In genomic region chr10:23081891-23082290, GRCh38 we compare ENCODE assay signal across 11 cellular contexts. TPM values are rescaled to one million over a fixed set of nuclear protein-coding genes. Genes with fewer than 3 reads are reported as not detected.
A peak's percentile ranks its signal among the peaks of the same experiment; 100 is the strongest.
DNase-seq lines count a peak whose midpoint lies in the region; ATAC-seq, FAIRE-seq and TF ChIP-seq lines count a peak whose summit lies in the region.
"Had no signal": no experiment of that assay in that cellular context is flagged by ENCODE, and none has a peak within 500 bp of the region (broad histone marks: within the 10 kb centered on the region; RNA-seq: fewer than 3 reads in every experiment).

No MANE protein-coding gene starts in this region.

- no peak overlapping the region for H3K4me3 Mint-ChIP-seq in activated CD8-positive, alpha-beta T cell treated with anti-CD3 and anti-CD28 coated beads for 36 hours
- H3K4me3 Mint-ChIP-seq: activated T-cell treated with anti-CD3 and anti-CD28 coated beads, Interleukin-2, amount 50 U/mL, for 72 hours; natural killer cell had no signal

- no peaks in the 10 kb centered on the region for H3K9me3 ChIP-seq in Panc1 (ENCODE audit: control insufficient read depth, insufficient read depth, low read depth, low read length)
- H3K9me3 ChIP-seq in fibroblast of lung (ENCODE audit: control insufficient read depth, insufficient read depth, low read depth, low read length) = no peaks in the 10 kb centered on the region
- H3K9me3 ChIP-seq in suprapubic skin = no peaks in the 10 kb centered on the region
- no peaks in the 10 kb centered on the region for H3K9me3 ChIP-seq in testis
- H3K9me3 ChIP-seq: SJSA1 had no signal

- no peaks in the 10 kb centered on the region for H4K20me1 ChIP-seq in fibroblast of lung (ENCODE audit: control insufficient read depth, extremely low read depth, insufficient read depth, low read length)

- no peak for ATAC-seq in Panc1
- ATAC-seq in activated CD8-positive, alpha-beta T cell treated with anti-CD3 and anti-CD28 coated beads for 36 hours = no peak
- ATAC-seq: activated T-cell treated with anti-CD3 and anti-CD28 coated beads, Interleukin-2, amount 50 U/mL, for 72 hours; natural killer cell had no signal

- H3K36me3 ChIP-seq in Panc1 (ENCODE audit: control insufficient read depth, insufficient read depth, low read length) = no peaks in the 10 kb centered on the region
- H3K36me3 ChIP-seq in fibroblast of lung (ENCODE audit: control insufficient read depth, insufficient read depth, low read length) = no peaks in the 10 kb centered on the region
- no peaks in the 10 kb centered on the region for H3K36me3 ChIP-seq in suprapubic skin
- H3K36me3 ChIP-seq in testis (ENCODE audit: low read depth, missing control alignments) = no peaks in the 10 kb centered on the region
- H3K36me3 ChIP-seq: SJSA1 had no signal

- TF ChIP-seq EP300 in suprapubic skin (IDR thresholded peaks at IDR 0.05) = no peak

- 79% methylated on average over 4 of the region's 4 CpGs for WGBS in suprapubic skin
- 91 to 95% methylated on average over 4 of the region's 4 CpGs for WGBS in testis, 2 donors

- POLR2A ChIA-PET in Panc1 (lab: Charles Lee) = no interaction called here
- POLR2A ChIA-PET in activated CD8-positive, alpha-beta T cell treated with anti-CD3 and anti-CD28 coated beads for 36 hours (lab: Charles Lee) = interaction anchor here (1.0 kb wide), 1 partner anchor 68 kb away, joined by 4 read pairs; no protein-coding TSS in a partner anchor

- in situ Hi-C loops in Panc1 (cut with HindIII; ENCODE audit: low pct_unique_long_range_greater_than_20kb, low sequenced_read_pairs) = no loop called here

- H3K4me3 ChIP-seq in Panc1 (ENCODE audit: low read depth in 2 of 2, low read length in 2 of 2) (no peak overlapping the region), fibroblast of lung (replicated peaks in 1 of 4; ENCODE audit: control extremely low read depth in 1 of 4, insufficient read depth in 1 of 4, low read depth in 3 of 4, low read length in 4 of 4) (no peak overlapping the region), suprapubic skin (no peak overlapping the region), testis (no peak overlapping the region)
- H3K4me3 ChIP-seq: SJSA1 had no signal

- no peaks in the 10 kb centered on the region for H3K36me3 Mint-ChIP-seq in activated CD8-positive, alpha-beta T cell treated with anti-CD3 and anti-CD28 coated beads for 36 hours (ENCODE audit: low read depth)
- H3K36me3 Mint-ChIP-seq: natural killer cell had no signal

- CTCF ChIA-PET in Panc1 (lab: Charles Lee) = interaction anchor here (0.7 kb wide), 1 partner anchor 38 kb away, joined by 3 read pairs; no protein-coding TSS in a partner anchor
- CTCF ChIA-PET in activated CD8-positive, alpha-beta T cell treated with anti-CD3 and anti-CD28 coated beads for 36 hours (lab: Charles Lee) = interaction anchor here (1.9 kb wide), 1 partner anchor 9 kb away, joined by 5 read pairs; no protein-coding TSS in a partner anchor

- no peaks in the 10 kb centered on the region for H3K4me1 Mint-ChIP-seq in activated CD8-positive, alpha-beta T cell treated with anti-CD3 and anti-CD28 coated beads for 36 hours (ENCODE audit: low read depth)
- H3K4me1 Mint-ChIP-seq: natural killer cell had no signal

- no peak overlapping the region for H3K27ac Mint-ChIP-seq in activated CD8-positive, alpha-beta T cell treated with anti-CD3 and anti-CD28 coated beads for 36 hours
- H3K27ac Mint-ChIP-seq: activated T-cell treated with anti-CD3 and anti-CD28 coated beads, Interleukin-2, amount 50 U/mL, for 72 hours; natural killer cell had no signal

- TF ChIP-seq CTCF in 22Rv1 (IDR thresholded peaks at IDR 0.05) = peak; percentile 74
- peak; percentile 48 for TF ChIP-seq CTCF in Panc1 (IDR thresholded peaks at IDR 0.05)
- peak; percentile 13 to 35 for TF ChIP-seq CTCF in fibroblast of lung (conservative IDR thresholded peaks at IDR 0.05 in 1 of 2, IDR thresholded peaks at IDR 0.05 in 1 of 2; ENCODE audit: low read depth in 1 of 2, low read length in 2 of 2)
- no peak for TF ChIP-seq CTCF in suprapubic skin (IDR thresholded peaks at IDR 0.05)
- TF ChIP-seq CTCF in activated CD8-positive, alpha-beta T cell treated with anti-CD3 and anti-CD28 coated beads for 36 hours (IDR thresholded peaks at IDR 0.05) = no peak
- TF ChIP-seq CTCF in testis (IDR thresholded peaks at IDR 0.05) = peak in 1 of 3 experiments; percentile 13

- H3K27ac ChIP-seq in 22Rv1 = peak overlapping the region; percentile 63
- H3K27ac ChIP-seq in Panc1 (ENCODE audit: low read length) = no peak overlapping the region
- H3K27ac ChIP-seq in fibroblast of lung (ENCODE audit: insufficient read depth, low read length) = no peak overlapping the region
- H3K27ac ChIP-seq in suprapubic skin = no peak overlapping the region
- H3K27ac ChIP-seq in testis = no peak overlapping the region
- H3K27ac ChIP-seq: SJSA1 had no signal

- no peak for TF ChIP-seq POLR2A in suprapubic skin (IDR thresholded peaks at IDR 0.05)
- no peak for TF ChIP-seq POLR2A in testis (IDR thresholded peaks at IDR 0.05)

- no peak overlapping the region for H2AFZ ChIP-seq in fibroblast of lung (ENCODE audit: low read length)

- H3K79me2 ChIP-seq in fibroblast of lung (ENCODE audit: control insufficient read depth, insufficient read depth, low read length) = no peaks in the 10 kb centered on the region

- peak; percentile 31 for FAIRE-seq in GM18507 (lab: Jason Lieb, UNC)

- no peak overlapping the region for H3K9ac ChIP-seq in fibroblast of lung (ENCODE audit: insufficient read depth, low read length)

- no peaks in the 10 kb centered on the region for H3K9me3 Mint-ChIP-seq in activated CD8-positive, alpha-beta T cell treated with anti-CD3 and anti-CD28 coated beads for 36 hours

- intact Hi-C loops in Panc1 (cut with micrococcal nuclease; ENCODE audit: unreplicated experiment) (no loop called here), testis (cut with DNase I; ENCODE audit: low total_unique reads) (no loop called here)
- intact Hi-C loops in activated CD8-positive, alpha-beta T cell treated with anti-CD3 and anti-CD28 coated beads for 36 hours (cut with micrococcal nuclease) = no loop called here

- no peak overlapping the region for H3K4me2 ChIP-seq in fibroblast of lung (ENCODE audit: extremely low read depth, insufficient read depth, low read length)

- BruUV-seq in Panc1 (replicated peaks; lab: Mats Ljungman, UMichigan) = no TSS peak

- peaks cover 33% of the 10 kb centered on the region for H3K27me3 Mint-ChIP-seq in activated CD8-positive, alpha-beta T cell treated with anti-CD3 and anti-CD28 coated beads for 36 hours

- no peaks in the 10 kb centered on the region for H3K4me1 ChIP-seq in Panc1 (ENCODE audit: control insufficient read depth, insufficient read depth, low read length)
- no peaks in the 10 kb centered on the region for H3K4me1 ChIP-seq in fibroblast of lung (ENCODE audit: control insufficient read depth, extremely low read depth, insufficient read depth, low read length)
- peaks cover 9% of the 10 kb centered on the region for H3K4me1 ChIP-seq in suprapubic skin
- no peaks in the 10 kb centered on the region for H3K4me1 ChIP-seq in testis
- H3K4me1 ChIP-seq: SJSA1 had no signal

- H3K27me3 ChIP-seq in Panc1 (ENCODE audit: control insufficient read depth, insufficient read depth, low read length) (peaks cover 4% of the 10 kb centered on the region), fibroblast of lung (ENCODE audit: control insufficient read depth, insufficient read depth, low read length) (peaks cover 9% of the 10 kb centered on the region), suprapubic skin (peaks cover 9% of the 10 kb centered on the region), testis (no peaks in the 10 kb centered on the region)

- DNase-seq in GM18507 (ENCODE audit: extremely low spot score, insufficient read length, low read depth) = no peak
- no peak for DNase-seq in Panc1 (ENCODE audit: low read depth, low spot score)
- peak in 1 of 2 donors; percentile 22 for DNase-seq in fibroblast of lung (ENCODE audit: low read depth in 2 of 2)
- DNase-seq in NCI-H526 treated with DMSO at 0.1 percent for 48 hours (lab: John Stamatoyannopoulos, UW) = no peak
- no peak for DNase-seq in suprapubic skin (ENCODE audit: low spot score in 2 of 2)
- no peak for DNase-seq in activated CD8-positive, alpha-beta T cell treated with anti-CD3 and anti-CD28 coated beads for 36 hours
- DNase-seq in testis = no peak
- DNase-seq: activated T-cell treated with anti-CD3 and anti-CD28 coated beads, Interleukin-2, amount 50 U/mL, for 72 hours; natural killer cell had no signal

RNA-seq across cellular contexts. Expression of gene MSRB2, which starts 13.5 kb away (rescaled TPM):
- total RNA-seq in Panc1 (2021; ENCODE audit: unreplicated experiment) (10.7 TPM), fibroblast of lung (16.9 and 19.0 TPM in 2 replicates), suprapubic skin (10 to 100 TPM in 2 of 4 donors, 1 to 10 TPM in 2; 4.7 to 13.4 (median 9.4) TPM), testis (10 to 100 TPM; 15.7 to 16.0 TPM)
- polyA plus RNA-seq in Panc1 (2012; ENCODE audit: insufficient read length) = 18.8 TPM
- polyA plus RNA-seq in fibroblast of lung (31.9 and 33.0 TPM in 2 replicates), testis (ENCODE audit: insufficient read depth, low read depth, low replicate concordance) (14.2 TPM)
- 32.6 and 35.9 TPM in 2 replicates for polyA plus RNA-seq in fibroblast of lung (2012)
- 2.4 and 25.0 TPM in 2 replicates for polyA minus RNA-seq in fibroblast of lung (ENCODE audit: low replicate concordance)
- 1 to 10 TPM; 6.9 to 9.1 TPM for total RNA-seq in activated CD8-positive, alpha-beta T cell treated with anti-CD3 and anti-CD28 coated beads for 36 hours

Comparison
In these comparisons a context has a peak if more than half of its experiments do, and no peak if none do; other contexts are left out.
1. CTCF ChIP-seq: peak in 22Rv1 (single experiment), Panc1 (single experiment) and fibroblast of lung (2 of 2); none in suprapubic skin (0 of 2) and activated CD8-positive, alpha-beta T cell treated with anti-CD3 and anti-CD28 coated beads for 36 hours (single experiment).